In genomic region chr19:273393-273792, GRCh38 we compare ENCODE assay signal across 6 cellular contexts. TPM values are rescaled to one million over a fixed set of nuclear protein-coding genes. Genes with fewer than 3 reads are reported as not detected.
"Had no signal": no experiment of that assay in that cellular context is flagged by ENCODE, and none has a peak within 500 bp of the region (broad histone marks: within the 10 kb centered on the region; RNA-seq: fewer than 3 reads in every experiment).

No MANE protein-coding gene starts in this region.

- H3K4me1 Mint-ChIP-seq: IgD-negative memory B cell had no signal

- ATAC-seq: GM23338, HepG2 had no signal

- H3K27ac Mint-ChIP-seq: GM23338, H9, IgD-negative memory B cell had no signal

- H3K36me3 Mint-ChIP-seq: IgD-negative memory B cell had no signal

- H3K9me3 Mint-ChIP-seq: GM23338, H9, IgD-negative memory B cell had no signal

- H3K4me3 Mint-ChIP-seq: GM23338, H9, IgD-negative memory B cell had no signal

- DNase-seq: H9, HCEC 1CT, KBM-7 had no signal

RNA-seq across cellular contexts. Expression of gene PLPP2, which starts 17.8 kb away (rescaled TPM):
- total RNA-seq: HepG2 had no signal
